ENCODE assay signal across 13 cellular contexts in genomic region chr12:80400591-80400991, GRCh38. TPM values are rescaled to one million over a fixed set of nuclear protein-coding genes. Genes with fewer than 3 reads are reported as not detected.
DNase-seq lines count a peak whose midpoint lies in the region; ATAC-seq and TF ChIP-seq lines count a peak whose summit lies in the region.
"Had no signal": no experiment of that assay in that cellular context is flagged by ENCODE, and none has a peak within 500 bp of the region (broad histone marks: within the 10 kb centered on the region; RNA-seq: fewer than 3 reads in every experiment).

No MANE protein-coding gene starts in this region.

- H3K27me3 ChIP-seq in GM23248 (replicated peaks; ENCODE audit: insufficient read depth), result no peaks in the 10 kb centered on the region
- H3K27me3 ChIP-seq in right atrium auricular region, result no peaks in the 10 kb centered on the region
- H3K27me3 ChIP-seq in skeletal muscle tissue (ENCODE audit: control insufficient read depth in 3 of 3, insufficient read depth in 3 of 3, low read length in 3 of 3), result peaks cover 0 to 3% (median 0%) of the 10 kb centered on the region in 3 donors

- DNase-seq in GM23248 (no peak), astrocyte of the spinal cord (ENCODE audit: low read depth, low spot score) (peak; percentile 36), right atrium auricular region (ENCODE audit: low spot score) (no peak), NCI-H1417 (lab: John Stamatoyannopoulos, UW) (no peak)
- no peak for DNase-seq in stimulated activated CD4-positive, alpha-beta T cell treated with anti-CD3 and anti-CD28 coated beads, Interleukin-2, amount 100 ng/mL, for 48 hours
- DNase-seq: activated T-cell treated with anti-CD3 and anti-CD28 coated beads, Interleukin-2, amount 50 U/mL, for 48 hours; NCI-H2171; T-cell had no signal

- WGBS in GM23248 (ENCODE audit: low coverage in 1 of 2, low lambda C conversion rate in 2 of 2, missing lambda C conversion rate in 2 of 2), 2 experiments, result 43 to 50% methylated on average over 19 to 20 of the region's 20 CpGs

- H3K9ac ChIP-seq in GM23248 (no peak overlapping the region), skeletal muscle tissue (ENCODE audit: low read depth in 1 of 3, low read length in 3 of 3) (peak overlapping the region in 1 of 3 donors; percentile 46)

- no peak overlapping the region for H3K4me3 Mint-ChIP-seq in activated T-helper 17 cell treated with anti-CD3 and anti-CD28 coated beads, Interleukin-2, amount 50 U/mL, for 72 hours
- H3K4me3 Mint-ChIP-seq: T-cell had no signal

- peaks cover 5% of the 10 kb centered on the region for H3K27me3 Mint-ChIP-seq in activated T-helper 17 cell treated with anti-CD3 and anti-CD28 coated beads, Interleukin-2, amount 50 U/mL, for 72 hours

- no peaks in the 10 kb centered on the region for H3K79me2 ChIP-seq in GM23248 (ENCODE audit: insufficient read depth)

- H3K4me3 ChIP-seq in GM23248, result no peak overlapping the region
- H3K4me3 ChIP-seq in astrocyte of the spinal cord (ENCODE audit: low read depth, low read length), result peak overlapping the region; percentile 52
- H3K4me3 ChIP-seq in right atrium auricular region, result peak overlapping the region; percentile 36 to 42
- peak overlapping the region; percentile 11 to 61 (median 57) for H3K4me3 ChIP-seq in skeletal muscle tissue (ENCODE audit: low read length in 3 of 3)

- H3K36me3 Mint-ChIP-seq in activated T-helper 17 cell treated with anti-CD3 and anti-CD28 coated beads, Interleukin-2, amount 50 U/mL, for 72 hours (ENCODE audit: low read depth), result no peaks in the 10 kb centered on the region
- H3K36me3 Mint-ChIP-seq: T-cell had no signal

- TF ChIP-seq CTCF in astrocyte of the spinal cord (IDR thresholded peaks at IDR 0.05; ENCODE audit: low read depth, low read length) (no peak), right atrium auricular region (IDR thresholded peaks at IDR 0.05) (no peak)

- H3K27ac Mint-ChIP-seq in activated T-helper 17 cell treated with anti-CD3 and anti-CD28 coated beads, Interleukin-2, amount 50 U/mL, for 72 hours, result no peak overlapping the region
- H3K27ac Mint-ChIP-seq: T-cell had no signal

- in situ Hi-C loops in GM23248 (cut with MboI) (loop anchor here (25.0 kb wide), 1 partner anchor 537 kb away; the partner anchor contains the start of gene LIN7A), astrocyte of the spinal cord (cut with HindIII; ENCODE audit: low sequenced_read_pairs) (no loop called here)

- no peaks in the 10 kb centered on the region for H3K9me3 ChIP-seq in GM23248 (ENCODE audit: low read depth)
- H3K9me3 ChIP-seq in right atrium auricular region, result no peaks in the 10 kb centered on the region
- no peaks in the 10 kb centered on the region for H3K9me3 ChIP-seq in skeletal muscle tissue (ENCODE audit: control insufficient read depth in 3 of 3, low read length in 3 of 3)

- H3K36me3 ChIP-seq in GM23248 (ENCODE audit: low read depth) (no peaks in the 10 kb centered on the region), right atrium auricular region (no peaks in the 10 kb centered on the region), skeletal muscle tissue (ENCODE audit: control insufficient read depth in 3 of 3, insufficient read depth in 3 of 3, low read length in 3 of 3) (no peaks in the 10 kb centered on the region)

- H2AFZ ChIP-seq in GM23248, result peak overlapping the region; percentile 42

- no peaks in the 10 kb centered on the region for H4K20me1 ChIP-seq in GM23248 (ENCODE audit: insufficient read depth)

- no peaks in the 10 kb centered on the region for H3K9me2 ChIP-seq in GM23248 (ENCODE audit: insufficient read depth)

- no peaks in the 10 kb centered on the region for H3K4me1 Mint-ChIP-seq in activated T-helper 17 cell treated with anti-CD3 and anti-CD28 coated beads, Interleukin-2, amount 50 U/mL, for 72 hours
- H3K4me1 Mint-ChIP-seq: T-cell had no signal

- H3K4me1 ChIP-seq in GM23248 (ENCODE audit: insufficient read depth), result no peaks in the 10 kb centered on the region
- H3K4me1 ChIP-seq in right atrium auricular region, result no peaks in the 10 kb centered on the region
- peaks cover 0 to 7% (median 0%) of the 10 kb centered on the region in 3 donors for H3K4me1 ChIP-seq in skeletal muscle tissue (ENCODE audit: control insufficient read depth in 3 of 3, insufficient read depth in 3 of 3, low read length in 3 of 3)

- ATAC-seq in HG03457 (IDR thresholded peaks at IDR 0.05; ENCODE audit: unreplicated experiment), result no peak
- ATAC-seq in activated T-helper 17 cell treated with anti-CD3 and anti-CD28 coated beads, Interleukin-2, amount 50 U/mL, for 72 hours (replicated peaks), result no peak
- ATAC-seq: T-cell had no signal

- peak overlapping the region; percentile 16 for H3K4me2 ChIP-seq in GM23248 (ENCODE audit: unreplicated experiment)

- H3F3A ChIP-seq in GM23248 (ENCODE audit: insufficient read depth), result no peaks in the 10 kb centered on the region

- peaks cover 8% of the 10 kb centered on the region for H3K9me3 Mint-ChIP-seq in activated T-helper 17 cell treated with anti-CD3 and anti-CD28 coated beads, Interleukin-2, amount 50 U/mL, for 72 hours

- H3K27ac ChIP-seq in GM23248, result no peak overlapping the region
- no peak overlapping the region for H3K27ac ChIP-seq in right atrium auricular region
- H3K27ac ChIP-seq in skeletal muscle tissue (ENCODE audit: low read depth, low read length), result no peak overlapping the region
- H3K27ac ChIP-seq: HL-60 had no signal

RNA-seq across cellular contexts. Expression of gene PTPRQ, which starts 43.4 kb away (rescaled TPM):
- 0.11 and 0.76 TPM in 2 replicates for total RNA-seq in GM23248 (2014; rRNA removed; shearing (Covaris generic))
- polyA plus RNA-seq in GM23248 (2016; fragmentation: Nextera tagmentation; extraction: Ambion mirVana), result 0.15 and 0.18 TPM in 2 replicates
- 10 to 100 TPM; 11.9 to 17.6 TPM for total RNA-seq in right atrium auricular region
- total RNA-seq in skeletal muscle tissue, result 3.7 TPM
- total RNA-seq in activated T-helper 17 cell treated with anti-CD3 and anti-CD28 coated beads, Interleukin-2, amount 50 U/mL, for 72 hours, result not detected
- total RNA-seq: T-cell had no signal
- polyA plus RNA-seq: neural cell had no signal
